17 cellular contexts compared by ENCODE assay signal in the genomic region with DNA sequence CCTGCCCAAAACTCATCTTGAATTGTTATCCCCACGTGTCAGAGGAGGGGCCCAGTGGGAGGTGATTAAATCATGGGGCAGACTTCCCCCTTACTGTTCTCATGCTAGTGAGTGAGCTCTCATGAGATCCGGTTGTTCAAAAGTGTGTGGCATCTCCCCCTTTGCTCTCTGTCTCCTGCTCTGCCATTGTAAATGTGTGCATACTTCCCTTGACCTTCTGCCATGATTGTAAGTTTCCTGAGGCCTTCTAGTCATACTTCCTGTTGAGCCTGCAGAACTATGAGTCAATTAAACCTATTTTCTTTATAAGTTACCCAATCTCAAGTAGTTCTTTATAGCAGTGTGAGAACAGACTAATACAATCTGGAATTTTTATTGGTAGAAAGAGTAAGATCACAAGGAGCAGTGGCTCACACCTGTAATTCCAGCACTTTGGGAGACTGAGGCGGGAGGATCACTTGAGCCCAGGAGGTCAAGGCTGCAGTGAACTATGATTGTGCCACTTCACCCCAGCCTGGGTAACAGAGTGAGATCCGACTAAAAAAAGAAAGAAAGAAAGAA. TPM values are rescaled to one million over a fixed set of nuclear protein-coding genes. Genes with fewer than 3 reads are reported as not detected.
A peak's percentile ranks its signal among the peaks of the same experiment; 100 is the strongest.
DNase-seq lines count a peak whose midpoint lies in the region; ATAC-seq, FAIRE-seq and TF ChIP-seq lines count a peak whose summit lies in the region.
"Had no signal": no experiment of that assay in that cellular context is flagged by ENCODE, and none has a peak within 500 bp of the region (broad histone marks: within the 10 kb centered on the region; RNA-seq: fewer than 3 reads in every experiment).

No MANE protein-coding gene starts in this region.

- no peaks in the 10 kb centered on the region for H3K36me3 ChIP-seq in bronchial epithelial cell (ENCODE audit: control insufficient read depth, insufficient read depth, low read length)

- H3K27me3 ChIP-seq in bronchial epithelial cell (ENCODE audit: control insufficient read depth, insufficient read depth, low read length), result no peaks in the 10 kb centered on the region

- intact Hi-C loops in left colon (cut with DNase I, micrococcal nuclease), result no loop called here

- H3K4me3 ChIP-seq in bronchial epithelial cell (ENCODE audit: low read depth, low read length), result no peak overlapping the region
- H3K4me3 ChIP-seq: PC-9 had no signal

- peak; percentile 51 for ATAC-seq in left colon

- no peak for TF ChIP-seq CTCF in bronchial epithelial cell (IDR thresholded peaks at IDR 0.05; ENCODE audit: insufficient read depth, low read length, severe bottlenecking)
- TF ChIP-seq CTCF in D721Med (IDR thresholded peaks at IDR 0.05; ENCODE audit: insufficient read depth, missing control alignments), result no peak

- DNase-seq in ELR (ENCODE audit: low read depth), result peak; percentile 52
- DNase-seq in M059J (ENCODE audit: low read depth), result peak; percentile 39
- DNase-seq in bronchial epithelial cell (ENCODE audit: low read depth), result peak; percentile 41
- DNase-seq in left colon, result no peak
- no peak for DNase-seq in D721Med (ENCODE audit: insufficient read length, low spot score)
- no peak for DNase-seq in activated T-cell treated with anti-CD3 and anti-CD28 coated beads, Interleukin-2, amount 50 U/mL, for 48 hours
- no peak for DNase-seq in inferior parietal cortex (ENCODE audit: extremely low spot score)
- DNase-seq: AML-193, COR-L47, DMS153, EL, NCI-H1048, NCI-H1436 treated with DMSO at 0.1 percent for 48 hours, NCI-H82, PC-9 had no signal

- FAIRE-seq in bronchial epithelial cell (lab: Jason Lieb, UNC) (no peak), D721Med (lab: Jason Lieb, UNC) (no peak)

RNA-seq across cellular contexts. Expression of a gene that starts 47.1 kb away (rescaled TPM):
- 0.42 TPM in 1 of 2 replicates, not detected in the other for total RNA-seq in M059J (2014; rRNA removed; shearing (Covaris generic))
- not detected in 2 replicates for total RNA-seq in bronchial epithelial cell
- not detected for total RNA-seq in left colon
- total RNA-seq: NCI-H460, PC-9, SK-MEL-5 had no signal

Comparison
In these comparisons a context has a peak if more than half of its experiments do, and no peak if none do; other contexts are left out.
1. DNase-seq: peak in ELR (single experiment), M059J (single experiment) and bronchial epithelial cell (single experiment); none in left colon (0 of 2), D721Med (single experiment), activated T-cell treated with anti-CD3 and anti-CD28 coated beads, Interleukin-2, amount 50 U/mL, for 48 hours (0 of 2) and inferior parietal cortex (single experiment).